ENCODE assay signal across 2 cellular contexts in the genomic region with DNA sequence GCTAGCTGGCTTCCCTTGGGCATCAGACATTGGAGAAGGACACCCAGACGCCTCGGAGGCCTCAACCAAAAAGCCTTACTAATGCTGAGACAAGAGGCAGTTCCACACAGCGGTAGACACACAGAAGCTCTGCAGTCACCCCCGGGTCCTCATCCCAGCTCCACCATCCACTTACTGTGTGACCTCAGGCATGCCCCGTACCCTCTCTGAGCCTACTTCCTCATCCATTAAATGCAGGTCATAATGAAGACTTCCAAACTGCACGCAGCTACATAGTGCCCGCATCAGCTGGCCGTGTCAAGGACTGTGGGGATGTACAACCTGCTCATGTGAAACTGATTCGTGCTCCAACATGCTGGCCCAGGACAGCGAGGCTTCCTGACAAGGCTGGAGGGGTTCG.
TF ChIP-seq lines count a peak whose summit lies in the region.

No MANE protein-coding gene starts in this region.

TF ChIP-seq in HepG2, 621 proteins besides CTCF, POLR2A, EP300 and RAD21:
- no peak for TF ChIP-seq ZNF83 (CRISPR knock-in tag; IDR thresholded peaks at IDR 0.05; ENCODE audit: borderline replicate concordance)
- TF ChIP-seq PAX8 (CRISPR knock-in tag; IDR thresholded peaks at IDR 0.05; ENCODE audit: borderline replicate concordance): no peak
- TF ChIP-seq ZNF768 (CRISPR knock-in tag; IDR thresholded peaks at IDR 0.05): peak; percentile 91

TF ChIP-seq in H1, 55 proteins besides CTCF, POLR2A, EP300 and RAD21:
- TF ChIP-seq ZNF274 (IDR thresholded peaks at IDR 0.05; ENCODE audit: borderline replicate concordance, extremely low read depth, low read length) (no peak), POLR2AphosphoS5 (IDR thresholded peaks at IDR 0.05; ENCODE audit: low read depth, low read length) (peak; percentile 28; the same call in 1 of the 2 replicates)
